38 cellular contexts compared by ENCODE assay signal in genomic region chr7:71708710-71709109, GRCh38.
"Had no signal": no experiment of that assay in that cellular context is flagged by ENCODE, and none has a peak within 500 bp of the region (broad histone marks: within the 10 kb centered on the region; RNA-seq: fewer than 3 reads in every experiment).

No MANE protein-coding gene starts in this region.

- H3K27me3 ChIP-seq: adrenal gland, body of pancreas, brain microvascular endothelial cell, breast epithelium had no signal

- H3K4me1 ChIP-seq: adrenal gland, body of pancreas, breast epithelium had no signal

- H3K4me1 Mint-ChIP-seq: activated CD4-positive, alpha-beta T cell treated with anti-CD3 and anti-CD28 coated beads for 36 hours; activated CD4-positive, alpha-beta T cell treated with anti-CD3 and anti-CD28 coated beads, Interleukin-2, amount 10 ng/mL, durations not matched to agents 24 days and 14 days; activated naive CD8-positive, alpha-beta T cell treated with anti-CD3 and anti-CD28 coated beads for 36 hours; activated T-helper 17 cell treated with anti-CD3 and anti-CD28 coated beads, Interleukin-2, amount 50 U/mL, for 72 hours had no signal

- H3K36me3 ChIP-seq: adrenal gland, brain microvascular endothelial cell, breast epithelium had no signal

- H3K9me3 ChIP-seq: adrenal gland, body of pancreas had no signal

- DNase-seq: activated CD4-positive, alpha-beta memory T cell treated with anti-CD3 and anti-CD28 coated beads for 36 hours; activated CD4-positive, alpha-beta T cell treated with anti-CD3 and anti-CD28 coated beads for 1 hour; activated CD4-positive, alpha-beta T cell treated with anti-CD3 and anti-CD28 coated beads for 36 hours; activated CD4-positive, alpha-beta T cell treated with anti-CD3 and anti-CD28 coated beads, Interleukin-2, amount 10 ng/mL, durations not matched to agents 24 days and 14 days; activated CD4-positive, alpha-beta T cell treated with anti-CD3 and anti-CD28 coated beads, Interleukin-2, amount 50 U/mL, for 1 hour; activated CD4-positive, alpha-beta T cell treated with anti-CD3 and anti-CD28 coated beads, Interleukin-2, amount 50 U/mL, for 4 hours; activated CD4-positive, CD25-positive, alpha-beta regulatory T cell; activated CD8-positive, alpha-beta memory T cell treated with anti-CD3 and anti-CD28 coated beads, Interleukin-2, amount 50 U/mL, for 4 hours; activated CD8-positive, alpha-beta T cell treated with anti-CD3 and anti-CD28 coated beads for 36 hours; activated effector memory CD4-positive, alpha-beta T cell treated with anti-CD3 and anti-CD28 coated beads, Interleukin-2, amount 50 U/mL, for 16 hours; activated gamma-delta T cell treated with Interleukin-2 at 50 U/mL for 16 hours; activated naive CD4-positive, alpha-beta T cell; activated naive CD4-positive, alpha-beta T cell treated with anti-CD3 and anti-CD28 coated beads for 36 hours; activated naive CD4-positive, alpha-beta T cell treated with anti-CD3 and anti-CD28 coated beads, Interleukin-2, amount 50 U/mL, for 16 hours; activated naive CD8-positive, alpha-beta T cell treated with anti-CD3 and anti-CD28 coated beads for 36 hours; activated T-cell treated with anti-CD3 and anti-CD28 coated beads for 4 hours; activated T-cell treated with anti-CD3 and anti-CD28 coated beads, Interleukin-2, amount 50 U/mL, for 1 hour; activated T-cell treated with anti-CD3 and anti-CD28 coated beads, Interleukin-2, amount 50 U/mL, for 4 hours; activated T-cell treated with anti-CD3 and anti-CD28 coated beads, Interleukin-2, amount 50 U/mL, for 72 hours; adrenal gland; amniotic stem cell; aorta; body of pancreas; brain microvascular endothelial cell; central memory CD4-positive, alpha-beta T cell; T-helper 1 cell; T-helper 2 cell; T-helper 9 cell had no signal

- ATAC-seq: activated CD4-positive, alpha-beta T cell treated with anti-CD3 and anti-CD28 coated beads for 36 hours; activated CD4-positive, CD25-positive, alpha-beta regulatory T cell treated with anti-CD3 and anti-CD28 coated beads, Interleukin-2, amount 50 U/mL, for 24 hours; activated CD8-positive, alpha-beta T cell treated with anti-CD3 and anti-CD28 coated beads for 36 hours; activated naive CD4-positive, alpha-beta T cell treated with anti-CD3 and anti-CD28 coated beads, Interleukin-2, amount 50 U/mL, for 72 hours; activated T-cell treated with anti-CD3 and anti-CD28 coated beads, Interleukin-2, amount 50 U/mL, for 4 hours; activated T-cell treated with anti-CD3 and anti-CD28 coated beads, Interleukin-2, amount 50 U/mL, for 72 hours; activated T-helper 17 cell treated with anti-CD3 and anti-CD28 coated beads, Interleukin-2, amount 50 U/mL, for 72 hours; body of pancreas had no signal

- H3K27me3 Mint-ChIP-seq: activated CD4-positive, alpha-beta T cell treated with anti-CD3 and anti-CD28 coated beads for 36 hours; activated CD4-positive, alpha-beta T cell treated with anti-CD3 and anti-CD28 coated beads, Interleukin-2, amount 10 ng/mL, durations not matched to agents 24 days and 14 days; activated naive CD8-positive, alpha-beta T cell treated with anti-CD3 and anti-CD28 coated beads for 36 hours had no signal

- H3K27ac ChIP-seq: adrenal gland, body of pancreas, brain microvascular endothelial cell, breast epithelium, VCaP had no signal

- H3K27ac Mint-ChIP-seq: activated CD4-positive, alpha-beta memory T cell treated with anti-CD3 and anti-CD28 coated beads for 36 hours; activated CD4-positive, alpha-beta T cell treated with anti-CD3 and anti-CD28 coated beads for 36 hours; activated CD4-positive, alpha-beta T cell treated with anti-CD3 and anti-CD28 coated beads, Interleukin-2, amount 10 ng/mL, durations not matched to agents 24 days and 14 days; activated CD8-positive, alpha-beta T cell treated with anti-CD3 and anti-CD28 coated beads for 36 hours; activated naive CD4-positive, alpha-beta T cell treated with anti-CD3 and anti-CD28 coated beads for 36 hours; activated naive CD4-positive, alpha-beta T cell treated with anti-CD3 and anti-CD28 coated beads, Interleukin-2, amount 50 U/mL, for 72 hours; activated naive CD8-positive, alpha-beta T cell treated with anti-CD3 and anti-CD28 coated beads for 36 hours; activated T-cell treated with anti-CD3 and anti-CD28 coated beads, Interleukin-2, amount 50 U/mL, for 72 hours; activated T-helper 1 cell treated with anti-CD3 and anti-CD28 coated beads, Interleukin-12 subunit alpha, Interleukin-12 subunit beta, Interleukin-2, Interleukin-4 antibody, amounts not matched to agents 30 ng/mL and 10 ng/mL and 1 ng/mL, durations not matched to agents 14 hours and 24 hours and 36 hours; activated T-helper 17 cell treated with anti-CD3 and anti-CD28 coated beads, Interleukin-2, amount 50 U/mL, for 72 hours; T-helper 1 cell treated with Interleukin-12 subunit alpha and Interleukin-12 subunit beta and Interleukin-4 antibody, amounts not matched to agents 30 μg/mL and 1 μg/mL, for 36 hours; T-helper 2 cell treated with Interferon-gamma antibody and Interleukin-4, amounts not matched to agents 5 μg/mL and 100 μg/mL, for 36 hours had no signal

- H3K4me3 ChIP-seq: adrenal gland, body of pancreas, breast epithelium had no signal

- H3K4me3 Mint-ChIP-seq: activated CD4-positive, alpha-beta memory T cell treated with anti-CD3 and anti-CD28 coated beads for 36 hours; activated CD4-positive, alpha-beta T cell treated with anti-CD3 and anti-CD28 coated beads for 36 hours; activated CD4-positive, alpha-beta T cell treated with anti-CD3 and anti-CD28 coated beads, Interleukin-2, amount 10 ng/mL, durations not matched to agents 24 days and 14 days; activated CD8-positive, alpha-beta T cell treated with anti-CD3 and anti-CD28 coated beads for 36 hours; activated naive CD4-positive, alpha-beta T cell treated with anti-CD3 and anti-CD28 coated beads for 36 hours; activated naive CD8-positive, alpha-beta T cell treated with anti-CD3 and anti-CD28 coated beads for 36 hours; activated T-cell treated with anti-CD3 and anti-CD28 coated beads, Interleukin-2, amount 50 U/mL, for 4 hours; activated T-cell treated with anti-CD3 and anti-CD28 coated beads, Interleukin-2, amount 50 U/mL, for 72 hours; activated T-helper 1 cell treated with anti-CD3 and anti-CD28 coated beads, Interleukin-12 subunit alpha, Interleukin-12 subunit beta, Interleukin-2, Interleukin-4 antibody, amounts not matched to agents 30 ng/mL and 10 ng/mL and 1 ng/mL, durations not matched to agents 14 hours and 24 hours and 36 hours; activated T-helper 17 cell treated with anti-CD3 and anti-CD28 coated beads, Interleukin-2, amount 50 U/mL, for 72 hours; T-helper 1 cell treated with Interleukin-12 subunit alpha and Interleukin-12 subunit beta and Interleukin-4 antibody, amounts not matched to agents 30 μg/mL and 1 μg/mL, for 36 hours; T-helper 2 cell treated with Interferon-gamma antibody and Interleukin-4, amounts not matched to agents 5 μg/mL and 100 μg/mL, for 36 hours had no signal

- H3K36me3 Mint-ChIP-seq: activated CD4-positive, alpha-beta memory T cell treated with anti-CD3 and anti-CD28 coated beads for 36 hours; activated naive CD8-positive, alpha-beta T cell treated with anti-CD3 and anti-CD28 coated beads for 36 hours had no signal

- FAIRE-seq: astrocyte, TTC549 had no signal
